8 cellular contexts compared by ENCODE assay signal in the genomic region with DNA sequence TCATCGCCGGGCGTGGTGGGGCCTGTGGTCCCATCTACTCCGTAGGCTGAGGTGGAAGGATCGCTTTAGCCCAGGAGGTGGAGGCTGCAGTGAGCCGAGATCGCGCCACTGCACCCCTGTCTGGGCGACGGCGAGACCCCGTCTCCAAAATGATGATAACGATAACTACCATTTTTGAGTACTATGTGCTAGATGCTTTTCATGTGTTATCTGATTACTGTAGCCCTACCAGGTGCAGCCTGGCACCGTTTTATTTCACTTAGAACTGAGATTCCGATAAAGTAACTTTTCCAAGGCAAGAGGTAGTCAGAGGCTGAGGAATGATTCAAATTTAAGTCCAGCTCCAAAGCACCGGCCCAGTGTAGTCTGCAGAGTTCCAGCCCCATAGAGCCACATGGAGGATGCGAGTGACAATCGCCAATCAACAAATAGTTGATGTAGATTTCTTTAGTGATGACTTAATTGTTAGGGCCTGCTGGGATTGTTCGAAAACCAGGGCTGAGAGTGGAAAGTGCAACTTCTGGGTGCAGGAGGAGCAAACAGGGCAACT. TPM values are rescaled to one million over a fixed set of nuclear protein-coding genes. Genes with fewer than 3 reads are reported as not detected.
DNase-seq lines count a peak whose midpoint lies in the region; ATAC-seq and TF ChIP-seq lines count a peak whose summit lies in the region.

No MANE protein-coding gene starts in this region.

- H3K27me3 ChIP-seq in HAP-1 (ENCODE audit: low read depth): no peaks in the 10 kb centered on the region
- H3K27me3 ChIP-seq in iPS DF 6.9 (ENCODE audit: control insufficient read depth, insufficient read depth, low read length): no peaks in the 10 kb centered on the region

- H3K36me3 ChIP-seq in HAP-1 (replicated peaks) (peaks cover 3% of the 10 kb centered on the region; the same call in 1 of the 2 replicates), iPS DF 6.9 (ENCODE audit: control insufficient read depth, insufficient read depth, low read length) (no peaks in the 10 kb centered on the region)

- no peak overlapping the region for H3K27ac ChIP-seq in iPS DF 6.9 (ENCODE audit: low read length)

- ATAC-seq in activated CD8-positive, alpha-beta T cell treated with anti-CD3 and anti-CD28 coated beads, Interleukin-2, amount 10 ng/mL, durations not matched to agents 7 days and 5 days: no peak
- ATAC-seq in stimulated activated effector memory CD8-positive, alpha-beta T cell treated with anti-CD3 and anti-CD28 coated beads, Interleukin-12 subunit alpha, Interleukin-12 subunit beta, amount 100 ng/mL, for 72 hours: no peak

- no peak for TF ChIP-seq CTCF in AG09309 (IDR thresholded peaks at IDR 0.05; ENCODE audit: control insufficient read depth, insufficient read depth, low read depth, low read length, missing control alignments)

- H3K36me3 Mint-ChIP-seq in activated CD8-positive, alpha-beta T cell treated with anti-CD3 and anti-CD28 coated beads, Interleukin-2, amount 10 ng/mL, durations not matched to agents 7 days and 5 days (ENCODE audit: low read depth): peaks cover 32% of the 10 kb centered on the region
- peaks cover 32% of the 10 kb centered on the region for H3K36me3 Mint-ChIP-seq in stimulated activated effector memory CD8-positive, alpha-beta T cell treated with anti-CD3 and anti-CD28 coated beads, Interleukin-12 subunit alpha, Interleukin-12 subunit beta, amount 100 ng/mL, for 72 hours

- no peak for DNase-seq in AG09309 (ENCODE audit: low read depth)
- no peak for DNase-seq in HAP-1 (ENCODE audit: low spot score in 2 of 2)
- DNase-seq in activated CD8-positive, alpha-beta T cell treated with anti-CD3 and anti-CD28 coated beads, Interleukin-2, amount 10 ng/mL, durations not matched to agents 7 days and 5 days: peak; percentile 33
- DNase-seq in iPS DF 6.9 (ENCODE audit: low read depth, low spot score): no peak
- DNase-seq in stimulated activated effector memory CD8-positive, alpha-beta T cell treated with anti-CD3 and anti-CD28 coated beads, Interleukin-12 subunit alpha, Interleukin-12 subunit beta, amount 100 ng/mL, for 72 hours (ENCODE audit: low spot score in 2 of 2): no peak
- no peak for DNase-seq in DMS79 (lab: John Stamatoyannopoulos, UW)
- DNase-seq in SIG-M5 treated with dmso at 0.1 percent for 504 hours (lab: John Stamatoyannopoulos, UW; ENCODE audit: unreplicated experiment): no peak
- DNase-seq in NCI-H2107 treated with DMSO at 0.1 percent for 48 hours (lab: John Stamatoyannopoulos, UW; ENCODE audit: unreplicated experiment): no peak

- in situ Hi-C loops in HAP-1 (cut with MboI; ENCODE audit: low sequenced_read_pairs): no loop called here

- H3K4me3 ChIP-seq in AG09309 (ENCODE audit: control insufficient read depth, low read depth, low read length): peak overlapping the region; percentile 82
- peak overlapping the region; percentile 55 for H3K4me3 ChIP-seq in HAP-1
- peak overlapping the region; percentile 68; the same call in 1 of the 2 replicates for H3K4me3 ChIP-seq in iPS DF 6.9 (ENCODE audit: low read length)

- no CpG with 5 or more reads among the region's 19 CpGs for WGBS in iPS DF 6.9 (ENCODE audit: insufficient coverage, insufficient read length)

- peak overlapping the region; percentile 95 for H3K27ac Mint-ChIP-seq in activated CD8-positive, alpha-beta T cell treated with anti-CD3 and anti-CD28 coated beads, Interleukin-2, amount 10 ng/mL, durations not matched to agents 7 days and 5 days
- peak overlapping the region; percentile 99 for H3K27ac Mint-ChIP-seq in stimulated activated effector memory CD8-positive, alpha-beta T cell treated with anti-CD3 and anti-CD28 coated beads, Interleukin-12 subunit alpha, Interleukin-12 subunit beta, amount 100 ng/mL, for 72 hours

- peaks cover 4% of the 10 kb centered on the region for H3K9me3 Mint-ChIP-seq in activated CD8-positive, alpha-beta T cell treated with anti-CD3 and anti-CD28 coated beads, Interleukin-2, amount 10 ng/mL, durations not matched to agents 7 days and 5 days (ENCODE audit: insufficient read depth)
- no peaks in the 10 kb centered on the region for H3K9me3 Mint-ChIP-seq in stimulated activated effector memory CD8-positive, alpha-beta T cell treated with anti-CD3 and anti-CD28 coated beads, Interleukin-12 subunit alpha, Interleukin-12 subunit beta, amount 100 ng/mL, for 72 hours

- CTCF ChIA-PET in activated CD8-positive, alpha-beta T cell treated with anti-CD3 and anti-CD28 coated beads, Interleukin-2, amount 10 ng/mL, durations not matched to agents 7 days and 5 days (lab: Charles Lee): interaction anchor here (1.0 to 1.7 kb wide), 4 partner anchors 35 to 801 kb away, joined by 4 to 6 read pairs (median 4); partner anchors contain the start of genes C6orf120, PSMB1, TBP and WDR27

- peaks cover 26% of the 10 kb centered on the region for H3K4me1 Mint-ChIP-seq in activated CD8-positive, alpha-beta T cell treated with anti-CD3 and anti-CD28 coated beads, Interleukin-2, amount 10 ng/mL, durations not matched to agents 7 days and 5 days (ENCODE audit: low read depth)
- H3K4me1 Mint-ChIP-seq in stimulated activated effector memory CD8-positive, alpha-beta T cell treated with anti-CD3 and anti-CD28 coated beads, Interleukin-12 subunit alpha, Interleukin-12 subunit beta, amount 100 ng/mL, for 72 hours: peaks cover 23% of the 10 kb centered on the region

- no peaks in the 10 kb centered on the region for H3K27me3 Mint-ChIP-seq in activated CD8-positive, alpha-beta T cell treated with anti-CD3 and anti-CD28 coated beads, Interleukin-2, amount 10 ng/mL, durations not matched to agents 7 days and 5 days (ENCODE audit: low read depth)

- POLR2A ChIA-PET in activated CD8-positive, alpha-beta T cell treated with anti-CD3 and anti-CD28 coated beads, Interleukin-2, amount 10 ng/mL, durations not matched to agents 7 days and 5 days (lab: Charles Lee): interaction anchor here (0.6 to 3.2 kb wide), 14 partner anchors 8 to 832 kb away, joined by 3 to 39 read pairs (median 3); partner anchors contain the start of genes C6orf120, PDCD2, PSMB1 and TBP

- no peaks in the 10 kb centered on the region for H3K9me3 ChIP-seq in HAP-1
- H3K9me3 ChIP-seq in iPS DF 6.9 (ENCODE audit: control insufficient read depth, insufficient read depth, low read length): no peaks in the 10 kb centered on the region

- H3K4me1 ChIP-seq in HAP-1: peaks cover 17% of the 10 kb centered on the region
- H3K4me1 ChIP-seq in iPS DF 6.9 (ENCODE audit: control insufficient read depth, insufficient read depth, low read length): no peaks in the 10 kb centered on the region

- peak overlapping the region; percentile 100 for H3K4me3 Mint-ChIP-seq in activated CD8-positive, alpha-beta T cell treated with anti-CD3 and anti-CD28 coated beads, Interleukin-2, amount 10 ng/mL, durations not matched to agents 7 days and 5 days
- H3K4me3 Mint-ChIP-seq in stimulated activated effector memory CD8-positive, alpha-beta T cell treated with anti-CD3 and anti-CD28 coated beads, Interleukin-12 subunit alpha, Interleukin-12 subunit beta, amount 100 ng/mL, for 72 hours: peak overlapping the region; percentile 93

RNA-seq across cellular contexts. Expression of gene ERMARD, which starts 0.7 kb away (rescaled TPM):
- 10 to 100 TPM; 28.7 to 33.0 TPM for total RNA-seq in activated CD8-positive, alpha-beta T cell treated with anti-CD3 and anti-CD28 coated beads, Interleukin-2, amount 10 ng/mL, durations not matched to agents 7 days and 5 days

RNA-seq across cellular contexts. Expression of gene DYNLT2, which starts 0.8 kb away (rescaled TPM):
- total RNA-seq in activated CD8-positive, alpha-beta T cell treated with anti-CD3 and anti-CD28 coated beads, Interleukin-2, amount 10 ng/mL, durations not matched to agents 7 days and 5 days: 1 to 10 TPM; 2.1 to 2.6 TPM

RNA-seq across cellular contexts. Expression of gene PHF10, which starts 27.8 kb away (rescaled TPM):
- total RNA-seq in activated CD8-positive, alpha-beta T cell treated with anti-CD3 and anti-CD28 coated beads, Interleukin-2, amount 10 ng/mL, durations not matched to agents 7 days and 5 days: 10 to 100 TPM; 49.0 to 50.5 TPM

RNA-seq across cellular contexts. Expression of gene C6orf120, which starts 50.2 kb away (rescaled TPM):
- 10 to 100 TPM; 17.4 to 18.3 TPM for total RNA-seq in activated CD8-positive, alpha-beta T cell treated with anti-CD3 and anti-CD28 coated beads, Interleukin-2, amount 10 ng/mL, durations not matched to agents 7 days and 5 days

RNA-seq across cellular contexts. Expression of gene WDR27, which starts 50.3 kb away (rescaled TPM):
- total RNA-seq in activated CD8-positive, alpha-beta T cell treated with anti-CD3 and anti-CD28 coated beads, Interleukin-2, amount 10 ng/mL, durations not matched to agents 7 days and 5 days: 10 to 100 TPM; 22.9 to 25.3 TPM
